Comparison of ENCODE assay signal across 19 cellular contexts in genomic region chr11:70891844-70892380, GRCh38.
DNase-seq lines count a peak whose midpoint lies in the region; ATAC-seq, FAIRE-seq and TF ChIP-seq lines count a peak whose summit lies in the region.
"Had no signal": no experiment of that assay in that cellular context is flagged by ENCODE, and none has a peak within 500 bp of the region (broad histone marks: within the 10 kb centered on the region; RNA-seq: fewer than 3 reads in every experiment).

No MANE protein-coding gene starts in this region.

- peak overlapping the region; percentile 9; the same call in 1 of the 2 replicates for H3K27ac ChIP-seq in BLaER1
- no peak overlapping the region for H3K27ac ChIP-seq in IMR-90 (ENCODE audit: insufficient read depth, low read length)
- no peak overlapping the region for H3K27ac ChIP-seq in kidney (ENCODE audit: low read depth in 2 of 2, low read length in 2 of 2)
- H3K27ac ChIP-seq in spleen = no peak overlapping the region
- H3K27ac ChIP-seq: C4-2B had no signal

- H4K5ac ChIP-seq in IMR-90 (ENCODE audit: low read depth, low read length) = no peak overlapping the region

- no peak for TF ChIP-seq CTCF in IMR-90 (conservative IDR thresholded peaks at IDR 0.05; ENCODE audit: low read depth, low read length)
- no peak for TF ChIP-seq CTCF in kidney (IDR thresholded peaks at IDR 0.05; ENCODE audit: borderline replicate concordance, extremely low read depth, insufficient read depth)
- TF ChIP-seq CTCF in spleen (IDR thresholded peaks at IDR 0.05 in 8 of 11, conservative IDR thresholded peaks at IDR 0.05 in 3 of 11) = no peak

- no peak overlapping the region for H2BK20ac ChIP-seq in IMR-90 (ENCODE audit: low read depth, low read length)

- no peaks in the 10 kb centered on the region for H3K36me3 Mint-ChIP-seq in immature natural killer cell

- H2AK5ac ChIP-seq in IMR-90 (ENCODE audit: low read depth, low read length) = no peak overlapping the region

- CTCF ChIA-PET in IMR-90 (lab: Yijun Ruan, JAX) = no interaction called here

- in situ Hi-C loops in IMR-90 (cut with MboI; ENCODE audit: low sequenced_read_pairs) = no loop called here

- H3K27me3 ChIP-seq in BLaER1 (no peaks in the 10 kb centered on the region), IMR-90 (ENCODE audit: control insufficient read depth, insufficient read depth, low read length) (no peaks in the 10 kb centered on the region), spleen (replicated peaks in 1 of 7) (peaks cover 0 to 4% (median 0%) of the 10 kb centered on the region in 7 donors)

- no peak overlapping the region for H2BK5ac ChIP-seq in IMR-90 (ENCODE audit: low read depth, low read length, poor library complexity, severe bottlenecking)

- H3K9me3 ChIP-seq in BLaER1 (peaks cover 11% of the 10 kb centered on the region), IMR-90 (ENCODE audit: control insufficient read depth, insufficient read depth, low read length) (peaks cover 9% of the 10 kb centered on the region; the same call in 1 of the 2 replicates), kidney (ENCODE audit: control insufficient read depth in 1 of 2, low read length in 2 of 2) (no peaks in the 10 kb centered on the region), spleen (peaks cover 0 to 24% (median 4%) of the 10 kb centered on the region in 8 donors)
- H3K9me3 ChIP-seq: HAP-1 had no signal

- FAIRE-seq in kidney (lab: Jason Lieb, UNC) = no peak
- FAIRE-seq: GM12892, GM18507, H1, HepG2 had no signal

- no TSS peak for BruUV-seq in IMR-90 (replicated peaks; lab: Mats Ljungman, UMichigan)

- dilution Hi-C loops in IMR-90 (cut with HindIII; ENCODE audit: low sequenced_read_pairs, unreplicated experiment) = no loop called here

- ATAC-seq in IMR-90 (ENCODE audit: low read depth) (peak; percentile 37; the same call in 1 of the 2 replicates), GM21447 (IDR thresholded peaks at IDR 0.05; ENCODE audit: unreplicated experiment) (no peak)

- peaks cover 0 to 3% (median 2%) of the 10 kb centered on the region in 3 donors for H3K27me3 Mint-ChIP-seq in immature natural killer cell (ENCODE audit: low read depth in 3 of 3)
- H3K27me3 Mint-ChIP-seq: B cell; CD4-positive, alpha-beta T cell had no signal

- H3K56ac ChIP-seq in IMR-90 (ENCODE audit: extremely low read depth, insufficient read depth, low read length) = no peak overlapping the region

- WGBS in IMR-90 (ENCODE audit: extremely low coverage in 2 of 2, insufficient read length in 1 of 2), 2 experiments = 35% methylated on average over 4 of the region's 9 CpGs; no CpG with 5 or more reads in 1 of the 2 experiments
- WGBS in spleen, 5 donors = 74 to 80% (median 79%) methylated on average over 9 of the region's 9 CpGs

- H3K4me3 ChIP-seq in BLaER1 = no peak overlapping the region
- H3K4me3 ChIP-seq in IMR-90 (ENCODE audit: insufficient read depth, low read depth, low read length) = no peak overlapping the region
- no peak overlapping the region for H3K4me3 ChIP-seq in kidney (ENCODE audit: low read length in 2 of 2)
- no peak overlapping the region for H3K4me3 ChIP-seq in spleen
- H3K4me3 ChIP-seq: HAP-1 had no signal

- H3K9ac ChIP-seq in BLaER1 (no peak overlapping the region), IMR-90 (ENCODE audit: low read depth, low read length) (no peak overlapping the region), kidney (ENCODE audit: low read length in 2 of 2) (no peak overlapping the region)

- no peak overlapping the region for H2BK15ac ChIP-seq in IMR-90 (ENCODE audit: low read depth, low read length)

- no peak overlapping the region for H3K23ac ChIP-seq in IMR-90 (ENCODE audit: low read depth, low read length)

- POLR2A ChIA-PET in IMR-90 (lab: Charles Lee; ENCODE audit: unreplicated experiment) = no interaction called here

- H3K4ac ChIP-seq in IMR-90 (ENCODE audit: low read depth, low read length) = no peak overlapping the region

- H3K4me1 ChIP-seq in BLaER1 (peaks cover 32% of the 10 kb centered on the region), IMR-90 (ENCODE audit: control insufficient read depth, insufficient read depth, low read length) (no peaks in the 10 kb centered on the region), kidney (ENCODE audit: control insufficient read depth in 1 of 2, insufficient read depth in 1 of 2, low read depth in 1 of 2, low read length in 2 of 2) (no peaks in the 10 kb centered on the region), spleen (no peaks in the 10 kb centered on the region)
- H3K4me1 ChIP-seq: HAP-1 had no signal

- no peak overlapping the region for H3K14ac ChIP-seq in IMR-90 (replicated peaks; ENCODE audit: low read depth, low read length)

- H3K27ac Mint-ChIP-seq in immature natural killer cell = no peak overlapping the region
- H3K27ac Mint-ChIP-seq: B cell; CD4-positive, alpha-beta T cell had no signal

- H2AFZ ChIP-seq in IMR-90 (replicated peaks; ENCODE audit: low read length, poor library complexity) = no peak overlapping the region

- no peak for DNase-seq in IMR-90
- peak; percentile 49 for DNase-seq in kidney
- peak; percentile 28 for DNase-seq in spleen
- no peak for DNase-seq in medulla oblongata (ENCODE audit: extremely low spot score)
- DNase-seq in immature natural killer cell = no peak
- DNase-seq: 8988T; CD4-positive, alpha-beta T cell; DMS153; DMS79; GDM1 had no signal

- no peak for TF ChIP-seq RAD21 in IMR-90 (IDR thresholded peaks at IDR 0.05; ENCODE audit: low read length)

- no peak overlapping the region for H3K18ac ChIP-seq in IMR-90 (ENCODE audit: low read depth, low read length)

- H3K4me2 ChIP-seq in BLaER1 = peak overlapping the region; percentile 67
- H3K4me2 ChIP-seq in IMR-90 (ENCODE audit: low read depth, low read length) = no peak overlapping the region

- H3K79me1 ChIP-seq in IMR-90 (ENCODE audit: low read depth in 1 of 2, low read length in 2 of 2) = no peaks in the 10 kb centered on the region

- H3K36me3 ChIP-seq in BLaER1 (no peaks in the 10 kb centered on the region), IMR-90 (ENCODE audit: control insufficient read depth, insufficient read depth, low read length) (peaks cover 2% of the 10 kb centered on the region; the same call in 1 of the 2 replicates), kidney (ENCODE audit: control insufficient read depth in 1 of 2, insufficient read depth in 2 of 2, low read length in 2 of 2) (no peaks in the 10 kb centered on the region), spleen (no peaks in the 10 kb centered on the region)
- H3K36me3 ChIP-seq: HAP-1 had no signal

- TF ChIP-seq POLR2A in IMR-90 (IDR thresholded peaks at IDR 0.05; ENCODE audit: low read depth, low read length) (no peak), spleen (IDR thresholded peaks at IDR 0.05) (no peak)

- H2AK9ac ChIP-seq in IMR-90 (replicated peaks; ENCODE audit: low read depth, low read length, poor library complexity) = no peak overlapping the region

- H3K4me1 Mint-ChIP-seq in immature natural killer cell = no peaks in the 10 kb centered on the region
- H3K4me1 Mint-ChIP-seq: B cell had no signal

- no peak overlapping the region for H4K91ac ChIP-seq in IMR-90 (ENCODE audit: insufficient read depth, low read depth, low read length)

- intact Hi-C loops in IMR-90 (cut with micrococcal nuclease) (no loop called here), kidney (cut with DNase I) (no loop called here), spleen (cut with DNase I; ENCODE audit: low total_unique reads) (no loop called here)

- H2BK120ac ChIP-seq in IMR-90 (ENCODE audit: low read depth, low read length) = no peak overlapping the region

- H3K4me3 Mint-ChIP-seq in immature natural killer cell = no peak overlapping the region
- H3K4me3 Mint-ChIP-seq: B cell; CD4-positive, alpha-beta T cell had no signal

- no peaks in the 10 kb centered on the region for H3K9me1 ChIP-seq in IMR-90 (ENCODE audit: insufficient read depth, low read length)

- no peak overlapping the region for H4K8ac ChIP-seq in IMR-90 (ENCODE audit: low read depth in 2 of 2, low read length in 2 of 2)

- H4K20me1 ChIP-seq in BLaER1 (no peaks in the 10 kb centered on the region), IMR-90 (ENCODE audit: insufficient read depth, low read length) (no peaks in the 10 kb centered on the region)

- peaks cover 0 to 6% (median under 1%) of the 10 kb centered on the region in 6 donors for H3K9me3 Mint-ChIP-seq in immature natural killer cell

TF ChIP-seq in IMR-90, 13 proteins besides CTCF, POLR2A, EP300 and RAD21:
- TF ChIP-seq MAZ (IDR thresholded peaks at IDR 0.05; ENCODE audit: borderline replicate concordance, low read depth, low read length) (no peak), MXI1 (IDR thresholded peaks at IDR 0.05; ENCODE audit: borderline replicate concordance, low read depth, low read length) (no peak), USF2 (IDR thresholded peaks at IDR 0.05; ENCODE audit: low read depth, low read length) (no peak), BHLHE40 (IDR thresholded peaks at IDR 0.05; ENCODE audit: low read depth, low read length) (no peak), MAFK (IDR thresholded peaks at IDR 0.05; ENCODE audit: low read depth, low read length) (no peak), RCOR1 (IDR thresholded peaks at IDR 0.05; ENCODE audit: insufficient replicate concordance, low read length) (no peak)
TF ChIP-seq in IMR-90: peak in this region for 0.

Comparison
In these comparisons a context has a peak if more than half of its experiments do, and no peak if none do; other contexts are left out.
1. DNase-seq: peak in kidney (single experiment) and spleen (single experiment); none in IMR-90 (single experiment), medulla oblongata (single experiment) and immature natural killer cell (0 of 3).